In the genomic region with DNA sequence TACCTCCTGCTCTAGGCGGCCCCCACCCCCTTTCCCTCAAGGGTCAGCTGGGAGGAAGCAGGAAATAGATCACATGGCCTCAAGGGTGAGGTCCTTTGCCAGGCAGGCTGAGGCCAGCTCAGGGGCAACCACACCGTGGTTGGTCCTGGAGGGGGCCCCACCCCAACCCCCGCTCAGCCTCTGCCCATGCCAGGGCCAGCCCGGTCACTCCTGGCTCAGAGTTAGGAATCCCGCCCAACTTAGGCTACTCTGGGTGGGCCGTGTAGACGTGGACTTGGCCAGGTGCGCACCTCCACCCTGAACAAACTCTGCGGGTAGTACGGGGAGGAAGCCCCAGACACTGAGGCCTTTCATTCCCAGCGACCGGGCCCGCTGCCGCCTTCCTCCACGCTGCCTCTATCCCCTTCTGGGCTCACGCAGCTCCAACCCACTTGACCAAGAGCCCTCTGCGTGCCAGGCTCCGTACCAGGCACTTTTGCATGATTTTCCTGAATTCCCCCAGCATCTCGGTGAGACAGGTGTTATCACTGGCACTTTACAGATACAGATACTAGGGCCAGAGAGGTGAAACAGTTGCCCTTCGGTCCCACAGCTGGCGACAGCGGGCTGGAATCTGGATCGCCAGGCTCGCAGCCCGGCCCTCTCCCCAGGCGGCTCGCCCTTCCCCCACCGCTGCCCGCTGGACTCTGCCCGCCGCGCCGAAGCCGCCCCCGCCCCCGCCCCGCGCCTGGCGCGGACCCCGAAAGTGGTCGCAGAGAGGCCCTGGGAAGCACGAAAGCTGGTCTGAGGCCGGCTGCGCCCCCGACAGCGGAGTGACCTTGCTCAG, we compare ENCODE assay signal across 8 cellular contexts. TPM values are rescaled to one million over a fixed set of nuclear protein-coding genes. Genes with fewer than 3 reads are reported as not detected.
A peak's percentile ranks its signal among the peaks of the same experiment; 100 is the strongest.
DNase-seq lines count a peak whose midpoint lies in the region; ATAC-seq, FAIRE-seq and TF ChIP-seq lines count a peak whose summit lies in the region.

No MANE protein-coding gene starts in this region.

- TF ChIP-seq EP300 in K562 (IDR thresholded peaks at IDR 0.05; ENCODE audit: low read length) = no peak

- H3K9me3 ChIP-seq in NT2/D1 (ENCODE audit: insufficient read depth, low read length) (no peaks in the 10 kb centered on the region), K562 (replicated peaks; ENCODE audit: control insufficient read depth, insufficient read depth, low read depth, low read length) (no peaks in the 10 kb centered on the region), spleen (no peaks in the 10 kb centered on the region)

- H3K4me2 ChIP-seq in K562 (ENCODE audit: insufficient read depth, low read length) = peak overlapping the region; percentile 96

- H3K36me3 ChIP-seq in NT2/D1 (ENCODE audit: insufficient read depth, insufficient read length, low read length) (peaks cover 36% of the 10 kb centered on the region), K562 (ENCODE audit: control insufficient read depth, insufficient read depth, low read length) (peaks cover 43% of the 10 kb centered on the region; the same call in 2 of the 3 replicates), spleen (peaks cover 0 to 65% (median 35%) of the 10 kb centered on the region in 6 donors)

- peak overlapping the region; percentile 90 to 96 (median 93) for H3K27ac Mint-ChIP-seq in immature natural killer cell

- H3K4me1 ChIP-seq in NT2/D1 (ENCODE audit: insufficient read depth, insufficient read length) = peaks cover 9% of the 10 kb centered on the region
- peaks cover 21 to 47% of the 10 kb centered on the region in 2 experiments for H3K4me1 ChIP-seq in K562 (replicated peaks in 1 of 2; ENCODE audit: control insufficient read depth in 2 of 2, insufficient read depth in 2 of 2, low read length in 2 of 2)
- H3K4me1 ChIP-seq in spleen = peaks cover 5 to 72% (median 41%) of the 10 kb centered on the region in 6 donors

- DNase-seq in NCI-H1092 treated with DMSO at 0.1 percent for 48 hours (lab: John Stamatoyannopoulos, UW) = peak; percentile 42
- DNase-seq in NCI-H1092 (lab: John Stamatoyannopoulos, UW) = no peak
- no peak for DNase-seq in HFF-Myc (ENCODE audit: extremely low read depth, low read depth)
- no peak for DNase-seq in NT2/D1 (ENCODE audit: low read depth, low spot score)
- peak; percentile 72 to 90 (median 82) for DNase-seq in K562 (ENCODE audit: extremely low read depth in 1 of 4, low spot score in 3 of 4)
- DNase-seq in immature natural killer cell = peak; percentile 50 to 54 (median 51)
- peak; percentile 88 for DNase-seq in spleen
- no peak for DNase-seq in KBM-7

- peak in 1 of 2 experiments; percentile 7; a peak in 1 of 4 replicates for TF ChIP-seq RAD21 in K562 (CRISPR knock-in tag; conservative IDR thresholded peaks at IDR 0.05 in 1 of 2, IDR thresholded peaks at IDR 0.05 in 1 of 2)

- H3K9me1 ChIP-seq in K562 (ENCODE audit: control insufficient read depth, insufficient read depth, low read length) = peaks cover 5% of the 10 kb centered on the region

- H3K27me3 ChIP-seq in NT2/D1 (ENCODE audit: insufficient read depth, insufficient read length) (peaks cover 9% of the 10 kb centered on the region), K562 (ENCODE audit: control insufficient read depth in 2 of 2, insufficient read depth in 2 of 2, low read length in 2 of 2) (no peaks in the 10 kb centered on the region), spleen (replicated peaks in 1 of 7) (no peaks in the 10 kb centered on the region)

- intact Hi-C loops in K562 (cut with micrococcal nuclease) = loop anchor here (1.0 to 2.0 kb wide), 2 partner anchors 22 to 27 kb away; no protein-coding TSS in a partner anchor
- intact Hi-C loops in spleen (cut with DNase I; ENCODE audit: low total_unique reads) = no loop called here

- peaks cover 21 to 23% of the 10 kb centered on the region in 2 donors for H3K4me1 Mint-ChIP-seq in immature natural killer cell

- POLR2A ChIA-PET in K562 (lab: Yijun Ruan, JAX) = interaction anchor here (0.5 to 6.8 kb wide), 10 partner anchors 8 to 157 kb away, joined by 3 to 71 read pairs (median 4); partner anchors contain the start of genes LYPLA2 and PITHD1

- H3K4me3 Mint-ChIP-seq in immature natural killer cell = peak overlapping the region; percentile 88 to 96 (median 92)

- peak; percentile 51 for FAIRE-seq in K562 (lab: Jason Lieb, UNC)

- in situ Hi-C loops in K562 (cut with MboI) = no loop called here
- in situ Hi-C loops in KBM-7 (cut with MboI; ENCODE audit: low pct_unique_long_range_greater_than_20kb, low sequenced_read_pairs) = loop anchor here (25.0 kb wide), 1 partner anchor 113 kb away; the partner anchor contains the start of gene CNR2

- TF ChIP-seq POLR2A in K562 (conservative IDR thresholded peaks at IDR 0.05) (peak; percentile 77), spleen (IDR thresholded peaks at IDR 0.05) (no peak)

- WGBS in K562 (ENCODE audit: insufficient coverage, low coverage, missing lambda C conversion rate) = 3% methylated on average over 38 of the region's 47 CpGs
- 1 to 9% (median 2%) methylated on average over 15 to 47 of the region's 47 CpGs for WGBS in spleen, 5 donors

- H3K79me2 ChIP-seq in K562 (ENCODE audit: control insufficient read depth, insufficient read depth, low read length) = peaks cover 24% of the 10 kb centered on the region

- H3K9me3 Mint-ChIP-seq in immature natural killer cell = no peaks in the 10 kb centered on the region

- H3K27ac ChIP-seq in K562 (ENCODE audit: extremely low read depth, low read depth, low read length) (peak overlapping the region; percentile 74), spleen (peak overlapping the region; percentile 82 to 97 (median 94))

- no peak for TF ChIP-seq CTCF in HFF-Myc (IDR thresholded peaks at IDR 0.05; ENCODE audit: low read depth, low read length, missing control alignments)
- TF ChIP-seq CTCF in K562 (IDR thresholded peaks at IDR 0.05 in 2 of 3, conservative IDR thresholded peaks at IDR 0.05 in 1 of 3; ENCODE audit: insufficient read depth in 2 of 3, low read depth in 1 of 3, low read length in 3 of 3) = no peak
- TF ChIP-seq CTCF in spleen (IDR thresholded peaks at IDR 0.05 in 8 of 11, conservative IDR thresholded peaks at IDR 0.05 in 3 of 11) = no peak

- CTCF ChIA-PET in K562 (lab: Yijun Ruan, JAX; ENCODE audit: low intra/inter-chr PET ratio) = no interaction called here

- H4K20me1 ChIP-seq in K562 (replicated peaks; ENCODE audit: control insufficient read depth, insufficient read depth, low read length) = no peaks in the 10 kb centered on the region

- TSS peak; percentile 67 for BruUV-seq in K562 (replicated peaks; lab: Mats Ljungman, UMichigan)

- ATAC-seq in K562 = peak; percentile 59

- H2AFZ ChIP-seq in K562 (ENCODE audit: low read depth, low read length) = peak overlapping the region; percentile 77

- H3K9ac ChIP-seq in NT2/D1 (ENCODE audit: insufficient read length, low read depth) = peak overlapping the region; percentile 90
- H3K9ac ChIP-seq in K562 (ENCODE audit: insufficient read depth in 1 of 2, low read depth in 2 of 2, low read length in 2 of 2) = peak overlapping the region; percentile 93 to 98

- H3K4me3 ChIP-seq in HFF-Myc (replicated peaks; ENCODE audit: low read depth, low read length) = peak overlapping the region; percentile 73
- H3K4me3 ChIP-seq in NT2/D1 (ENCODE audit: insufficient read length, low read depth) = peak overlapping the region; percentile 78
- peak overlapping the region; percentile 80 for H3K4me3 ChIP-seq in K562
- H3K4me3 ChIP-seq in spleen = peak overlapping the region; percentile 75 to 98 (median 86)

- H3K27me3 Mint-ChIP-seq in immature natural killer cell (ENCODE audit: low read depth in 3 of 3) = peaks cover 2 to 7% (median 5%) of the 10 kb centered on the region in 3 donors

- H3K36me3 Mint-ChIP-seq in immature natural killer cell = no peaks in the 10 kb centered on the region

RNA-seq across cellular contexts. Expression of gene GALE, which starts 0.8 kb away (rescaled TPM):
- total RNA-seq in K562 (2011; cell fraction: chromatin; rRNA removed; ENCODE audit: low replicate concordance) = 48.0 and 134 TPM in 2 replicates
- 107 and 108 TPM in 2 replicates for total RNA-seq in K562 (2011; cell fraction: nucleolus; rRNA removed)
- total RNA-seq in K562 (2011; cell fraction: nucleoplasm; rRNA removed) = 54.4 and 66.4 TPM in 2 replicates
- total RNA-seq in K562 (2014; rRNA removed) (130 and 133 TPM in 2 replicates), K562 (2014; rRNA removed; fragmentation: Illumina TruSeq; extraction: Trizol) (36.8 and 48.3 TPM in 2 replicates), K562 (2015; rRNA removed; fragmentation: Illumina TruSeq; extraction: Trizol) (86.2 and 91.3 TPM in 2 replicates), K562 (2021) (108 and 112 TPM in 2 replicates), spleen (10 to 100 TPM; 19.0 to 47.1 (median 35.1) TPM)
- polyA plus RNA-seq in K562 (2011; rRNA removed) (88.3 and 104 TPM in 2 replicates), K562 (2014; fragmentation: Illumina TruSeq; extraction: Trizol) (96.6 and 108 TPM in 2 replicates), K562 (2014; fragmentation: Nextera tagmentation; extraction: Ambion mirVana) (10 to 100 TPM in 1 of 2 experiments, 1 to 10 TPM in 1; 8.4 to 48.4 TPM), K562 (2014; rRNA removed) (125 and 139 TPM in 2 replicates), immature natural killer cell (10 to 100 TPM; 31.2 to 52.9 (median 39.9) TPM), spleen (10 to 100 TPM; 19.7 to 42.2 (median 23.8) TPM)
- 132 and 175 TPM in 2 replicates for polyA plus RNA-seq in K562 (2011; cell fraction: cytosol; rRNA removed)
- polyA plus RNA-seq in K562 (2011; cell fraction: nucleus; rRNA removed) = 105 and 111 TPM in 2 replicates
- polyA plus RNA-seq in K562 (2012) = 89.3 and 129 TPM in 2 replicates
- 33.6 and 40.5 TPM in 2 replicates for polyA minus RNA-seq in K562 (2011; rRNA and poly(A)+ RNA removed)
- polyA minus RNA-seq in K562 (2011; cell fraction: cytosol; rRNA and poly(A)+ RNA removed) = 29.0 and 36.3 TPM in 2 replicates
- polyA minus RNA-seq in K562 (2011; cell fraction: nucleus; rRNA and poly(A)+ RNA removed) = 28.5 and 41.0 TPM in 2 replicates

RNA-seq across cellular contexts. Expression of gene LYPLA2, which starts 8.8 kb away (rescaled TPM):
- 27.3 and 126 TPM in 2 replicates for total RNA-seq in K562 (2011; cell fraction: chromatin; rRNA removed; ENCODE audit: low replicate concordance)
- total RNA-seq in K562 (2011; cell fraction: nucleolus; rRNA removed) = 89.4 and 103 TPM in 2 replicates
- total RNA-seq in K562 (2011; cell fraction: nucleoplasm; rRNA removed) = 56.7 and 62.0 TPM in 2 replicates
- total RNA-seq in K562 (2014; rRNA removed) (126 and 144 TPM in 2 replicates), K562 (2014; rRNA removed; fragmentation: Illumina TruSeq; extraction: Trizol) (17.4 and 25.8 TPM in 2 replicates), K562 (2015; rRNA removed; fragmentation: Illumina TruSeq; extraction: Trizol) (56.5 and 58.4 TPM in 2 replicates), K562 (2021) (108 and 109 TPM in 2 replicates), spleen (10 to 100 TPM; 46.9 to 58.8 (median 55.4) TPM)
- polyA plus RNA-seq in K562 (2011; rRNA removed) (60.1 and 72.7 TPM in 2 replicates), K562 (2014; fragmentation: Illumina TruSeq; extraction: Trizol) (90.2 and 141 TPM in 2 replicates), K562 (2014; fragmentation: Nextera tagmentation; extraction: Ambion mirVana) (1 to 10 TPM; 3.9 to 9.9 TPM), K562 (2014; rRNA removed) (127 and 128 TPM in 2 replicates), immature natural killer cell (100 to 1,000 TPM in 2 of 3 donors, 10 to 100 TPM in 1; 91.9 to 142 (median 117) TPM), spleen (10 to 100 TPM; 54.5 to 87.5 (median 57.5) TPM)
- polyA plus RNA-seq in K562 (2011; cell fraction: cytosol; rRNA removed) = 89.6 and 223 TPM in 2 replicates
- 141 and 217 TPM in 2 replicates for polyA plus RNA-seq in K562 (2011; cell fraction: nucleus; rRNA removed)
- polyA plus RNA-seq in K562 (2012) = 97.6 and 103 TPM in 2 replicates
- polyA minus RNA-seq in K562 (2011; rRNA and poly(A)+ RNA removed) = 21.3 and 39.9 TPM in 2 replicates
- polyA minus RNA-seq in K562 (2011; cell fraction: cytosol; rRNA and poly(A)+ RNA removed) = 64.0 and 69.4 TPM in 2 replicates
- 25.7 and 26.4 TPM in 2 replicates for polyA minus RNA-seq in K562 (2011; cell fraction: nucleus; rRNA and poly(A)+ RNA removed)

RNA-seq across cellular contexts. Expression of gene PITHD1, which starts 21.6 kb away (rescaled TPM):
- 96.3 and 113 TPM in 2 replicates for total RNA-seq in K562 (2011; cell fraction: chromatin; rRNA removed; ENCODE audit: low replicate concordance)
- 53.2 and 60.7 TPM in 2 replicates for total RNA-seq in K562 (2011; cell fraction: nucleolus; rRNA removed)
- total RNA-seq in K562 (2011; cell fraction: nucleoplasm; rRNA removed) = 112 and 144 TPM in 2 replicates
- total RNA-seq in K562 (2014; rRNA removed) (149 and 175 TPM in 2 replicates), K562 (2014; rRNA removed; fragmentation: Illumina TruSeq; extraction: Trizol) (172 and 175 TPM in 2 replicates), K562 (2015; rRNA removed; fragmentation: Illumina TruSeq; extraction: Trizol) (144 and 151 TPM in 2 replicates), K562 (2021) (126 and 141 TPM in 2 replicates), spleen (10 to 100 TPM; 43.9 to 68.5 (median 52.4) TPM)
- polyA plus RNA-seq in K562 (2011; rRNA removed) (159 and 167 TPM in 2 replicates), K562 (2014; fragmentation: Illumina TruSeq; extraction: Trizol) (133 and 138 TPM in 2 replicates), K562 (2014; fragmentation: Nextera tagmentation; extraction: Ambion mirVana) (10 to 100 TPM; 46.5 to 51.7 TPM), K562 (2014; rRNA removed) (159 and 175 TPM in 2 replicates), immature natural killer cell (10 to 100 TPM; 62.5 to 89.2 (median 82.4) TPM), spleen (10 to 100 TPM; 48.3 to 65.3 (median 51.6) TPM)
- 81.9 and 157 TPM in 2 replicates for polyA plus RNA-seq in K562 (2011; cell fraction: cytosol; rRNA removed)
- 74.8 and 105 TPM in 2 replicates for polyA plus RNA-seq in K562 (2011; cell fraction: nucleus; rRNA removed)
- 80.0 and 120 TPM in 2 replicates for polyA plus RNA-seq in K562 (2012)
- 59.4 and 74.4 TPM in 2 replicates for polyA minus RNA-seq in K562 (2011; rRNA and poly(A)+ RNA removed)
- polyA minus RNA-seq in K562 (2011; cell fraction: cytosol; rRNA and poly(A)+ RNA removed) = 29.4 and 34.5 TPM in 2 replicates
- 17.0 and 32.8 TPM in 2 replicates for polyA minus RNA-seq in K562 (2011; cell fraction: nucleus; rRNA and poly(A)+ RNA removed)

RNA-seq across cellular contexts. Expression of gene HMGCL, which starts 25.4 kb away (rescaled TPM):
- total RNA-seq in K562 (2011; cell fraction: chromatin; rRNA removed; ENCODE audit: low replicate concordance) = 44.6 and 54.9 TPM in 2 replicates
- total RNA-seq in K562 (2011; cell fraction: nucleolus; rRNA removed) = 33.6 and 36.7 TPM in 2 replicates
- total RNA-seq in K562 (2011; cell fraction: nucleoplasm; rRNA removed) = 43.8 and 70.2 TPM in 2 replicates
- total RNA-seq in K562 (2014; rRNA removed) = 24.2 TPM in 2 replicates
- total RNA-seq in K562 (2014; rRNA removed; fragmentation: Illumina TruSeq; extraction: Trizol) = 14.7 and 18.8 TPM in 2 replicates
- total RNA-seq in K562 (2015; rRNA removed; fragmentation: Illumina TruSeq; extraction: Trizol) = 15.5 and 18.0 TPM in 2 replicates
- 19.5 and 20.3 TPM in 2 replicates for total RNA-seq in K562 (2021)
- 37.8 and 43.1 TPM in 2 replicates for polyA plus RNA-seq in K562 (2011; rRNA removed)
- 29.4 and 39.5 TPM in 2 replicates for polyA plus RNA-seq in K562 (2011; cell fraction: cytosol; rRNA removed)
- 22.1 and 29.0 TPM in 2 replicates for polyA plus RNA-seq in K562 (2011; cell fraction: nucleus; rRNA removed)
- 21.8 and 49.2 TPM in 2 replicates for polyA plus RNA-seq in K562 (2012)
- 22.6 and 23.9 TPM in 2 replicates for polyA plus RNA-seq in K562 (2014; fragmentation: Illumina TruSeq; extraction: Trizol)
- polyA plus RNA-seq in K562 (2014; fragmentation: Nextera tagmentation; extraction: Ambion mirVana) = 10 to 100 TPM; 73.0 to 82.2 TPM
- 23.2 and 24.6 TPM in 2 replicates for polyA plus RNA-seq in K562 (2014; rRNA removed)
- 26.6 and 26.7 TPM in 2 replicates for polyA minus RNA-seq in K562 (2011; rRNA and poly(A)+ RNA removed)
- polyA minus RNA-seq in K562 (2011; cell fraction: cytosol; rRNA and poly(A)+ RNA removed) = 9.7 and 10.6 TPM in 2 replicates
- 8.5 and 13.7 TPM in 2 replicates for polyA minus RNA-seq in K562 (2011; cell fraction: nucleus; rRNA and poly(A)+ RNA removed)
- polyA plus RNA-seq in immature natural killer cell = 10 to 100 TPM; 32.8 to 57.9 (median 36.2) TPM
- 10 to 100 TPM; 26.5 to 42.3 (median 35.5) TPM for total RNA-seq in spleen
- 10 to 100 TPM; 28.4 to 40.5 (median 32.6) TPM for polyA plus RNA-seq in spleen

RNA-seq across cellular contexts. Expression of gene ELOA, which starts 56.5 kb away (rescaled TPM):
- 40.0 and 60.8 TPM in 2 replicates for total RNA-seq in K562 (2011; cell fraction: chromatin; rRNA removed; ENCODE audit: low replicate concordance)
- total RNA-seq in K562 (2011; cell fraction: nucleolus; rRNA removed) = 22.4 and 23.7 TPM in 2 replicates
- 31.1 and 33.1 TPM in 2 replicates for total RNA-seq in K562 (2011; cell fraction: nucleoplasm; rRNA removed)
- total RNA-seq in K562 (2014; rRNA removed) = 61.3 and 70.8 TPM in 2 replicates
- 74.1 and 75.8 TPM in 2 replicates for total RNA-seq in K562 (2014; rRNA removed; fragmentation: Illumina TruSeq; extraction: Trizol)
- total RNA-seq in K562 (2015; rRNA removed; fragmentation: Illumina TruSeq; extraction: Trizol) = 77.6 and 80.0 TPM in 2 replicates
- 66.6 and 70.8 TPM in 2 replicates for total RNA-seq in K562 (2021)
- 29.7 and 33.3 TPM in 2 replicates for polyA plus RNA-seq in K562 (2011; rRNA removed)
- polyA plus RNA-seq in K562 (2011; cell fraction: cytosol; rRNA removed) = 13.9 and 14.8 TPM in 2 replicates
- polyA plus RNA-seq in K562 (2011; cell fraction: nucleus; rRNA removed) = 24.7 and 25.8 TPM in 2 replicates
- polyA plus RNA-seq in K562 (2012) = 28.7 and 53.0 TPM in 2 replicates
- 80.6 and 98.6 TPM in 2 replicates for polyA plus RNA-seq in K562 (2014; fragmentation: Illumina TruSeq; extraction: Trizol)
- polyA plus RNA-seq in K562 (2014; fragmentation: Nextera tagmentation; extraction: Ambion mirVana) = 10 to 100 TPM; 31.9 to 53.6 TPM
- 44.4 and 48.7 TPM in 2 replicates for polyA plus RNA-seq in K562 (2014; rRNA removed)
- polyA minus RNA-seq in K562 (2011; rRNA and poly(A)+ RNA removed) = 35.1 and 35.7 TPM in 2 replicates
- polyA minus RNA-seq in K562 (2011; cell fraction: cytosol; rRNA and poly(A)+ RNA removed) = 25.7 and 34.4 TPM in 2 replicates
- 10.5 and 19.7 TPM in 2 replicates for polyA minus RNA-seq in K562 (2011; cell fraction: nucleus; rRNA and poly(A)+ RNA removed)
- polyA plus RNA-seq in immature natural killer cell = 10 to 100 TPM; 16.4 to 30.3 (median 19.1) TPM
- total RNA-seq in spleen = 10 to 100 TPM; 30.3 to 38.0 (median 34.0) TPM
- polyA plus RNA-seq in spleen = 10 to 100 TPM in 2 of 3 donors, 1 to 10 TPM in 1; 7.9 to 12.2 (median 10.0) TPM

Comparison
In these comparisons a context has a peak if more than half of its experiments do, and no peak if none do; other contexts are left out.
1. DNase-seq: peak in NCI-H1092 treated with DMSO at 0.1 percent for 48 hours (single experiment), K562 (4 of 4), immature natural killer cell (3 of 3) and spleen (single experiment); none in NCI-H1092 (single experiment), HFF-Myc (single experiment), NT2/D1 (single experiment) and KBM-7 (single experiment).
2. Peak in every context shown above with its lines, with median percentiles within 50 percentile points of each other: H3K4me3 ChIP-seq.